ENCODE assay signal across 1 cellular context in the genomic region with DNA sequence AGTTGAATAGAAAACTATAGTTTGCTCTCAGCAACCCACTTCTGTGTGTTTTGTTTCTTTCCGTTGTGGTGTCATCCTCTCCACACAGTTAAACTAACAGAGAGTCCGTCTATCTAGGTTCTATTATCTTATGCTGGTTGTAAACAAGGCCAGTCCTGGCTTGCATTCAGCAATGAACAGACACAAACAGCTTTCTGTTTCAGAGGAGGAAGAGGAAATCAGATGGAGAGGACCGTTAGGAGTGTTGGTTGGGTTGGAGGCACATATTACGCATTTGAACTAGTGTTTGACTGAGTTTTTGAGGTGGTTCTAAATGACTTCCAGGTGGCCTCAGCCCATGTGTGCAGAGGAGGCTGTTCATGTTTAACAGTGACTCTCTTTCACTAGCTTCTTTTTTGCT.
TF ChIP-seq lines count a peak whose summit lies in the region.

No MANE protein-coding gene starts in this region.

TF ChIP-seq in WTC11, 78 proteins besides CTCF, POLR2A, EP300 and RAD21 (continued from another document):
- TF ChIP-seq, protein P1, sequence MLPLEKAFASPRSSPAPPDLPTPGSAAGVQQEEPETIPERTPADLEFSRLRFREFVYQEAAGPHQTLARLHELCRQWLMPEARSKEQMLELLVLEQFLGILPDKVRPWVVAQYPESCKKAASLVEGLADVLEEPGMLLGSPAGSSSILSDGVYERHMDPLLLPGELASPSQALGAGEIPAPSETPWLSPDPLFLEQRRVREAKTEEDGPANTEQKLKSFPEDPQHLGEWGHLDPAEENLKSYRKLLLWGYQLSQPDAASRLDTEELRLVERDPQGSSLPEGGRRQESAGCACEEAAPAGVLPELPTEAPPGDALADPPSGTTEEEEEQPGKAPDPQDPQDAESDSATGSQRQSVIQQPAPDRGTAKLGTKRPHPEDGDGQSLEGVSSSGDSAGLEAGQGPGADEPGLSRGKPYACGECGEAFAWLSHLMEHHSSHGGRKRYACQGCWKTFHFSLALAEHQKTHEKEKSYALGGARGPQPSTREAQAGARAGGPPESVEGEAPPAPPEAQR (CRISPR knock-in tag; IDR thresholded peaks at IDR 0.05): no peak
- TF ChIP-seq MYBL2 (CRISPR knock-in tag; IDR thresholded peaks at IDR 0.05) (no peak), PRRX2 (CRISPR knock-in tag; IDR thresholded peaks at IDR 0.05) (no peak), ELF4 (CRISPR knock-in tag; IDR thresholded peaks at IDR 0.05; ENCODE audit: low read depth) (no peak), RELA (CRISPR knock-in tag; IDR thresholded peaks at IDR 0.05; ENCODE audit: borderline replicate concordance) (no peak), TEAD4 (CRISPR knock-in tag; IDR thresholded peaks at IDR 0.05) (no peak), ZNF232 (CRISPR knock-in tag; IDR thresholded peaks at IDR 0.05) (no peak), ZNF121 (CRISPR knock-in tag; IDR thresholded peaks at IDR 0.05) (no peak), ZNF138 (CRISPR knock-in tag; conservative IDR thresholded peaks at IDR 0.05) (no peak), ZNF416 (CRISPR knock-in tag; IDR thresholded peaks at IDR 0.05) (no peak)
- TF ChIP-seq, protein P2, sequence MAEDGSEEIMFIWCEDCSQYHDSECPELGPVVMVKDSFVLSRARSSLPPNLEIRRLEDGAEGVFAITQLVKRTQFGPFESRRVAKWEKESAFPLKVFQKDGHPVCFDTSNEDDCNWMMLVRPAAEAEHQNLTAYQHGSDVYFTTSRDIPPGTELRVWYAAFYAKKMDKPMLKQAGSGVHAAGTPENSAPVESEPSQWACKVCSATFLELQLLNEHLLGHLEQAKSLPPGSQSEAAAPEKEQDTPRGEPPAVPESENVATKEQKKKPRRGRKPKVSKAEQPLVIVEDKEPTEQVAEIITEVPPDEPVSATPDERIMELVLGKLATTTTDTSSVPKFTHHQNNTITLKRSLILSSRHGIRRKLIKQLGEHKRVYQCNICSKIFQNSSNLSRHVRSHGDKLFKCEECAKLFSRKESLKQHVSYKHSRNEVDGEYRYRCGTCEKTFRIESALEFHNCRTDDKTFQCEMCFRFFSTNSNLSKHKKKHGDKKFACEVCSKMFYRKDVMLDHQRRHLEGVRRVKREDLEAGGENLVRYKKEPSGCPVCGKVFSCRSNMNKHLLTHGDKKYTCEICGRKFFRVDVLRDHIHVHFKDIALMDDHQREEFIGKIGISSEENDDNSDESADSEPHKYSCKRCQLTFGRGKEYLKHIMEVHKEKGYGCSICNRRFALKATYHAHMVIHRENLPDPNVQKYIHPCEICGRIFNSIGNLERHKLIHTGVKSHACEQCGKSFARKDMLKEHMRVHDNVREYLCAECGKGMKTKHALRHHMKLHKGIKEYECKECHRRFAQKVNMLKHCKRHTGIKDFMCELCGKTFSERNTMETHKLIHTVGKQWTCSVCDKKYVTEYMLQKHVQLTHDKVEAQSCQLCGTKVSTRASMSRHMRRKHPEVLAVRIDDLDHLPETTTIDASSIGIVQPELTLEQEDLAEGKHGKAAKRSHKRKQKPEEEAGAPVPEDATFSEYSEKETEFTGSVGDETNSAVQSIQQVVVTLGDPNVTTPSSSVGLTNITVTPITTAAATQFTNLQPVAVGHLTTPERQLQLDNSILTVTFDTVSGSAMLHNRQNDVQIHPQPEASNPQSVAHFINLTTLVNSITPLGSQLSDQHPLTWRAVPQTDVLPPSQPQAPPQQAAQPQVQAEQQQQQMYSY (CRISPR knock-in tag; IDR thresholded peaks at IDR 0.05): no peak
- TF ChIP-seq, protein P3, sequence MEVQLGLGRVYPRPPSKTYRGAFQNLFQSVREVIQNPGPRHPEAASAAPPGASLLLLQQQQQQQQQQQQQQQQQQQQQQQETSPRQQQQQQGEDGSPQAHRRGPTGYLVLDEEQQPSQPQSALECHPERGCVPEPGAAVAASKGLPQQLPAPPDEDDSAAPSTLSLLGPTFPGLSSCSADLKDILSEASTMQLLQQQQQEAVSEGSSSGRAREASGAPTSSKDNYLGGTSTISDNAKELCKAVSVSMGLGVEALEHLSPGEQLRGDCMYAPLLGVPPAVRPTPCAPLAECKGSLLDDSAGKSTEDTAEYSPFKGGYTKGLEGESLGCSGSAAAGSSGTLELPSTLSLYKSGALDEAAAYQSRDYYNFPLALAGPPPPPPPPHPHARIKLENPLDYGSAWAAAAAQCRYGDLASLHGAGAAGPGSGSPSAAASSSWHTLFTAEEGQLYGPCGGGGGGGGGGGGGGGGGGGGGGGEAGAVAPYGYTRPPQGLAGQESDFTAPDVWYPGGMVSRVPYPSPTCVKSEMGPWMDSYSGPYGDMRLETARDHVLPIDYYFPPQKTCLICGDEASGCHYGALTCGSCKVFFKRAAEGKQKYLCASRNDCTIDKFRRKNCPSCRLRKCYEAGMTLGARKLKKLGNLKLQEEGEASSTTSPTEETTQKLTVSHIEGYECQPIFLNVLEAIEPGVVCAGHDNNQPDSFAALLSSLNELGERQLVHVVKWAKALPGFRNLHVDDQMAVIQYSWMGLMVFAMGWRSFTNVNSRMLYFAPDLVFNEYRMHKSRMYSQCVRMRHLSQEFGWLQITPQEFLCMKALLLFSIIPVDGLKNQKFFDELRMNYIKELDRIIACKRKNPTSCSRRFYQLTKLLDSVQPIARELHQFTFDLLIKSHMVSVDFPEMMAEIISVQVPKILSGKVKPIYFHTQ (CRISPR knock-in tag; IDR thresholded peaks at IDR 0.05): no peak
- TF ChIP-seq, protein P4, sequence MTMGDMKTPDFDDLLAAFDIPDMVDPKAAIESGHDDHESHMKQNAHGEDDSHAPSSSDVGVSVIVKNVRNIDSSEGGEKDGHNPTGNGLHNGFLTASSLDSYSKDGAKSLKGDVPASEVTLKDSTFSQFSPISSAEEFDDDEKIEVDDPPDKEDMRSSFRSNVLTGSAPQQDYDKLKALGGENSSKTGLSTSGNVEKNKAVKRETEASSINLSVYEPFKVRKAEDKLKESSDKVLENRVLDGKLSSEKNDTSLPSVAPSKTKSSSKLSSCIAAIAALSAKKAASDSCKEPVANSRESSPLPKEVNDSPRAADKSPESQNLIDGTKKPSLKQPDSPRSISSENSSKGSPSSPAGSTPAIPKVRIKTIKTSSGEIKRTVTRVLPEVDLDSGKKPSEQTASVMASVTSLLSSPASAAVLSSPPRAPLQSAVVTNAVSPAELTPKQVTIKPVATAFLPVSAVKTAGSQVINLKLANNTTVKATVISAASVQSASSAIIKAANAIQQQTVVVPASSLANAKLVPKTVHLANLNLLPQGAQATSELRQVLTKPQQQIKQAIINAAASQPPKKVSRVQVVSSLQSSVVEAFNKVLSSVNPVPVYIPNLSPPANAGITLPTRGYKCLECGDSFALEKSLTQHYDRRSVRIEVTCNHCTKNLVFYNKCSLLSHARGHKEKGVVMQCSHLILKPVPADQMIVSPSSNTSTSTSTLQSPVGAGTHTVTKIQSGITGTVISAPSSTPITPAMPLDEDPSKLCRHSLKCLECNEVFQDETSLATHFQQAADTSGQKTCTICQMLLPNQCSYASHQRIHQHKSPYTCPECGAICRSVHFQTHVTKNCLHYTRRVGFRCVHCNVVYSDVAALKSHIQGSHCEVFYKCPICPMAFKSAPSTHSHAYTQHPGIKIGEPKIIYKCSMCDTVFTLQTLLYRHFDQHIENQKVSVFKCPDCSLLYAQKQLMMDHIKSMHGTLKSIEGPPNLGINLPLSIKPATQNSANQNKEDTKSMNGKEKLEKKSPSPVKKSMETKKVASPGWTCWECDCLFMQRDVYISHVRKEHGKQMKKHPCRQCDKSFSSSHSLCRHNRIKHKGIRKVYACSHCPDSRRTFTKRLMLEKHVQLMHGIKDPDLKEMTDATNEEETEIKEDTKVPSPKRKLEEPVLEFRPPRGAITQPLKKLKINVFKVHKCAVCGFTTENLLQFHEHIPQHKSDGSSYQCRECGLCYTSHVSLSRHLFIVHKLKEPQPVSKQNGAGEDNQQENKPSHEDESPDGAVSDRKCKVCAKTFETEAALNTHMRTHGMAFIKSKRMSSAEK (CRISPR knock-in tag; IDR thresholded peaks at IDR 0.05; ENCODE audit: borderline replicate concordance): no peak
- TF ChIP-seq, protein P5, sequence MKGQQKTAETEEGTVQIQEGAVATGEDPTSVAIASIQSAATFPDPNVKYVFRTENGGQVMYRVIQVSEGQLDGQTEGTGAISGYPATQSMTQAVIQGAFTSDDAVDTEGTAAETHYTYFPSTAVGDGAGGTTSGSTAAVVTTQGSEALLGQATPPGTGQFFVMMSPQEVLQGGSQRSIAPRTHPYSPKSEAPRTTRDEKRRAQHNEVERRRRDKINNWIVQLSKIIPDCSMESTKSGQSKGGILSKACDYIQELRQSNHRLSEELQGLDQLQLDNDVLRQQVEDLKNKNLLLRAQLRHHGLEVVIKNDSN (CRISPR knock-in tag; IDR thresholded peaks at IDR 0.05): no peak
